In genomic region chr7:80278737-80279136, GRCh38 we compare ENCODE assay signal across 27 cellular contexts.
DNase-seq lines count a peak whose midpoint lies in the region; ATAC-seq, FAIRE-seq and TF ChIP-seq lines count a peak whose summit lies in the region.
"Had no signal": no experiment of that assay in that cellular context is flagged by ENCODE, and none has a peak within 500 bp of the region (broad histone marks: within the 10 kb centered on the region; RNA-seq: fewer than 3 reads in every experiment).

No MANE protein-coding gene starts in this region.

- H3K4me2 ChIP-seq in SK-N-SH = 0 out of 2 replicates have a peak overlapping the region, but pooled peaks have one; percentile 7
- H3K4me2 ChIP-seq: neural progenitor cell had no signal

- H3K27ac ChIP-seq in SK-N-SH (ENCODE audit: low read depth in 2 of 2, low read length in 1 of 2) (peak overlapping the region; percentile 78 to 93), SJSA1 (0 out of 2 replicates have a peak overlapping the region, but pooled peaks have one; percentile 42), kidney (ENCODE audit: low read depth in 2 of 2, low read length in 2 of 2) (no peak overlapping the region), testis (peak overlapping the region; percentile 55 to 57)
- H3K27ac ChIP-seq: HL-60, neural progenitor cell had no signal

- DNase-seq in SK-N-SH (no peak), SJSA1 (ENCODE audit: low read depth in 1 of 2, low spot score in 2 of 2) (no peak), kidney (no peak), testis (no peak), left cardiac atrium (no peak)
- DNase-seq: 8988T; activated CD4-positive, alpha-beta T cell treated with anti-CD3 and anti-CD28 coated beads for 1 hour; activated CD8-positive, alpha-beta T cell treated with anti-CD3 and anti-CD28 coated beads for 36 hours; activated effector memory CD4-positive, alpha-beta T cell treated with Interleukin-2 at 50 U/mL for 16 hours; activated naive CD8-positive, alpha-beta T cell treated with anti-CD3 and anti-CD28 coated beads for 36 hours; CD8-positive, alpha-beta T cell; GOT3; Kasumi-1; NCI-H1105 treated with DMSO at 0.1 percent for 48 hours; NCI-H2029 treated with DMSO at 0.1 percent for 48 hours; NCI-H2227 treated with DMSO at 0.1 percent for 48 hours; NCI-H748 treated with DMSO at 0.1 percent for 48 hours; Right ventricle myocardium superior; stimulated activated CD8-positive, alpha-beta memory T cell treated with anti-CD3 and anti-CD28 coated beads, Interleukin-4, amount 100 ng/mL, for 48 hours; stomach; T-cell had no signal

- FAIRE-seq in kidney (lab: Jason Lieb, UNC) = peak; percentile 41
- FAIRE-seq: TTC549 had no signal

- ATAC-seq in SK-N-SH treated with all-trans-retinoic acid at 6 μM for 48 hours (no peak), GM21619 (IDR thresholded peaks at IDR 0.05; ENCODE audit: unreplicated experiment) (no peak), left cardiac atrium (no peak), HG03442 (IDR thresholded peaks at IDR 0.05; ENCODE audit: unreplicated experiment) (no peak)
- ATAC-seq: activated CD8-positive, alpha-beta T cell treated with anti-CD3 and anti-CD28 coated beads for 36 hours; CD8-positive, alpha-beta T cell; T-cell had no signal

- H3K27me3 ChIP-seq in SK-N-SH (ENCODE audit: insufficient read depth) = no peaks in the 10 kb centered on the region
- no peaks in the 10 kb centered on the region for H3K27me3 ChIP-seq in SJSA1 (replicated peaks)
- no peaks in the 10 kb centered on the region for H3K27me3 ChIP-seq in testis
- H3K27me3 ChIP-seq: neural progenitor cell, stomach had no signal

- peaks cover 14 to 44% of the 10 kb centered on the region in 2 experiments; a peak in 3 of 4 replicates for H3K4me1 ChIP-seq in SK-N-SH (ENCODE audit: control insufficient read depth in 1 of 2, insufficient read depth in 2 of 2, low read depth in 1 of 2, low read length in 1 of 2)
- H3K4me1 ChIP-seq in SJSA1 (replicated peaks) = peaks cover 20% of the 10 kb centered on the region
- peaks cover 3 to 13% of the 10 kb centered on the region in 2 donors for H3K4me1 ChIP-seq in kidney (ENCODE audit: control insufficient read depth in 1 of 2, insufficient read depth in 1 of 2, low read depth in 1 of 2, low read length in 2 of 2)
- peaks cover 10% of the 10 kb centered on the region for H3K4me1 ChIP-seq in testis
- H3K4me1 ChIP-seq: neural progenitor cell had no signal

- H3K4me3 ChIP-seq in SK-N-SH (ENCODE audit: low read depth in 2 of 2, low read length in 1 of 2) = no peak overlapping the region
- no peak overlapping the region for H3K4me3 ChIP-seq in SJSA1
- no peak overlapping the region for H3K4me3 ChIP-seq in kidney (ENCODE audit: low read length in 2 of 2)
- no peak overlapping the region for H3K4me3 ChIP-seq in testis
- H3K4me3 ChIP-seq: neural progenitor cell, stomach had no signal

- WGBS in SK-N-SH (ENCODE audit: low lambda C conversion rate) = 72% methylated on average over 2 of the region's 2 CpGs
- 27 to 48% methylated on average over 2 of the region's 2 CpGs for WGBS in testis, 2 donors

- no peaks in the 10 kb centered on the region for H3K9me3 ChIP-seq in SK-N-SH
- H3K9me3 ChIP-seq in SJSA1 (replicated peaks) = no peaks in the 10 kb centered on the region
- H3K9me3 ChIP-seq in kidney (ENCODE audit: control insufficient read depth in 1 of 2, low read length in 2 of 2) = no peaks in the 10 kb centered on the region
- H3K9me3 ChIP-seq in testis = no peaks in the 10 kb centered on the region
- H3K9me3 ChIP-seq: stomach had no signal

- no peak for TF ChIP-seq EP300 in SK-N-SH (IDR thresholded peaks at IDR 0.05; ENCODE audit: borderline replicate concordance in 1 of 2, low read depth in 1 of 2, low read length in 1 of 2)

- H3K79me2 ChIP-seq in SK-N-SH (ENCODE audit: insufficient read depth) = no peaks in the 10 kb centered on the region

- no peak for TF ChIP-seq CTCF in SK-N-SH (IDR thresholded peaks at IDR 0.05)
- no peak for TF ChIP-seq CTCF in kidney (IDR thresholded peaks at IDR 0.05; ENCODE audit: borderline replicate concordance, extremely low read depth, insufficient read depth)
- TF ChIP-seq CTCF in testis (IDR thresholded peaks at IDR 0.05) = no peak

- CTCF ChIA-PET in SK-N-SH (lab: Yijun Ruan, JAX) = no interaction called here

- H3K9ac ChIP-seq in SK-N-SH (no peak overlapping the region), kidney (ENCODE audit: low read length in 2 of 2) (no peak overlapping the region)
- H3K9ac ChIP-seq: neural progenitor cell had no signal

- peak overlapping the region; percentile 51; the same call in 1 of the 2 replicates for H2AFZ ChIP-seq in SK-N-SH (ENCODE audit: low read depth)
- H2AFZ ChIP-seq: neural progenitor cell had no signal

- TF ChIP-seq POLR2A in testis (IDR thresholded peaks at IDR 0.05) = no peak

- POLR2A ChIA-PET in SK-N-SH (lab: Yijun Ruan, JAX) = no interaction called here

- TF ChIP-seq RAD21 in SK-N-SH (IDR thresholded peaks at IDR 0.05; ENCODE audit: low read length) = no peak

- peaks cover 43% of the 10 kb centered on the region for H3F3A ChIP-seq in SK-N-SH (replicated peaks; ENCODE audit: insufficient read depth)

- H3K9me2 ChIP-seq in SK-N-SH = no peaks in the 10 kb centered on the region

- no peaks in the 10 kb centered on the region for H4K20me1 ChIP-seq in SK-N-SH (ENCODE audit: insufficient read depth)

- intact Hi-C loops in kidney (cut with DNase I) = no loop called here
- intact Hi-C loops in testis (cut with DNase I; ENCODE audit: low total_unique reads) = no loop called here
- intact Hi-C loops in left cardiac atrium (cut with DNase I) = no loop called here

- H3K36me3 ChIP-seq in SK-N-SH (replicated peaks in 1 of 2; ENCODE audit: control insufficient read depth in 1 of 2, insufficient read depth in 2 of 2, low read length in 1 of 2) (no peaks in the 10 kb centered on the region), SJSA1 (no peaks in the 10 kb centered on the region), kidney (ENCODE audit: control insufficient read depth in 1 of 2, insufficient read depth in 2 of 2, low read length in 2 of 2) (no peaks in the 10 kb centered on the region), testis (ENCODE audit: low read depth, missing control alignments) (no peaks in the 10 kb centered on the region)
- H3K36me3 ChIP-seq: neural progenitor cell, stomach had no signal

TF ChIP-seq in SK-N-SH, 30 proteins besides CTCF, POLR2A, EP300 and RAD21:
- TF ChIP-seq GABPA (IDR thresholded peaks at IDR 0.05; ENCODE audit: low read depth) = no peak
- TF ChIP-seq PBX3 (IDR thresholded peaks at IDR 0.05) = peak; percentile 42; the same call in 1 of the 2 replicates
- no peak for TF ChIP-seq CHD2 (IDR thresholded peaks at IDR 0.05; ENCODE audit: low read length, partially characterized antibody)
- no peak for TF ChIP-seq RCOR1 (IDR thresholded peaks at IDR 0.05; ENCODE audit: low read length)
- no peak for TF ChIP-seq FOXJ3 (CRISPR knock-in tag; IDR thresholded peaks at IDR 0.05)

TF ChIP-seq in SK-N-SH treated with all-trans-retinoic acid at 6 μM for 48 hours, 23 proteins besides CTCF, POLR2A, EP300 and RAD21:
- TF ChIP-seq, protein P1, sequence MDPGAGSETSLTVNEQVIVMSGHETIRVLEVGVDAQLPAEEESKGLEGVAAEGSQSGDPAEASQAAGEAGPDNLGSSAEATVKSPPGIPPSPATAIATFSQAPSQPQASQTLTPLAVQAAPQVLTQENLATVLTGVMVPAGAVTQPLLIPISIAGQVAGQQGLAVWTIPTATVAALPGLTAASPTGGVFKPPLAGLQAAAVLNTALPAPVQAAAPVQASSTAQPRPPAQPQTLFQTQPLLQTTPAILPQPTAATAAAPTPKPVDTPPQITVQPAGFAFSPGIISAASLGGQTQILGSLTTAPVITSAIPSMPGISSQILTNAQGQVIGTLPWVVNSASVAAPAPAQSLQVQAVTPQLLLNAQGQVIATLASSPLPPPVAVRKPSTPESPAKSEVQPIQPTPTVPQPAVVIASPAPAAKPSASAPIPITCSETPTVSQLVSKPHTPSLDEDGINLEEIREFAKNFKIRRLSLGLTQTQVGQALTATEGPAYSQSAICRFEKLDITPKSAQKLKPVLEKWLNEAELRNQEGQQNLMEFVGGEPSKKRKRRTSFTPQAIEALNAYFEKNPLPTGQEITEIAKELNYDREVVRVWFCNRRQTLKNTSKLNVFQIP (CRISPR knock-in tag; IDR thresholded peaks at IDR 0.05; ENCODE audit: borderline replicate concordance, low read depth) = no peak
- TF ChIP-seq GLIS3 (CRISPR knock-in tag; IDR thresholded peaks at IDR 0.05) (no peak), ZFP30 (CRISPR knock-in tag; IDR thresholded peaks at IDR 0.05) (no peak)
TF ChIP-seq in SK-N-SH treated with all-trans-retinoic acid at 6 μM for 48 hours: peak in this region for 0.

Comparison
In these comparisons a context has a peak if more than half of its experiments do, and no peak if none do; other contexts are left out.
1. H3K27ac ChIP-seq: peak in SK-N-SH (2 of 2), SJSA1 (single experiment) and testis (2 of 2); none in kidney (0 of 2).